In genomic region chr17:74757931-74758845, GRCh38 we compare ENCODE assay signal across 8 cellular contexts. TPM values are rescaled to one million over a fixed set of nuclear protein-coding genes. Genes with fewer than 3 reads are reported as not detected.
DNase-seq lines count a peak whose midpoint lies in the region; ATAC-seq and TF ChIP-seq lines count a peak whose summit lies in the region.

No MANE protein-coding gene starts in this region.

- peak overlapping the region; percentile 31 to 83 (median 75) for H3K27ac ChIP-seq in adrenal gland
- peak overlapping the region; percentile 53 to 91 (median 82) for H3K27ac ChIP-seq in tibial nerve

- CTCF ChIA-PET in activated CD8-positive, alpha-beta memory T cell treated with anti-CD3 and anti-CD28 coated beads, Interleukin-2, amount 10 ng/mL, durations not matched to agents 7 days and 5 days (lab: Charles Lee), result interaction anchor here (1.0 to 15.6 kb wide), 9 partner anchors 8 to 105 kb away, joined by 3 to 206 read pairs (median 26); partner anchors contain the start of genes NAT9 and RAB37

- WGBS in adrenal gland, 4 donors, result 60 to 72% (median 63%) methylated on average over 17 to 26 of the region's 26 CpGs
- 11 to 34% methylated on average over 21 to 24 of the region's 26 CpGs for WGBS in tibial nerve, 2 donors

- TF ChIP-seq CTCF in adrenal gland (IDR thresholded peaks at IDR 0.05), result no peak
- TF ChIP-seq CTCF in tibial nerve (IDR thresholded peaks at IDR 0.05), result no peak

- H3K36me3 ChIP-seq in adrenal gland (replicated peaks in 1 of 2) (no peaks in the 10 kb centered on the region), tibial nerve (no peaks in the 10 kb centered on the region)

- H3K36me3 Mint-ChIP-seq in activated CD8-positive, alpha-beta memory T cell treated with anti-CD3 and anti-CD28 coated beads, Interleukin-2, amount 10 ng/mL, durations not matched to agents 7 days and 5 days, result peaks cover 25% of the 10 kb centered on the region

- H3K4me3 Mint-ChIP-seq in activated CD8-positive, alpha-beta memory T cell treated with anti-CD3 and anti-CD28 coated beads, Interleukin-2, amount 10 ng/mL, durations not matched to agents 7 days and 5 days, result peak overlapping the region; percentile 67

- H3K27me3 Mint-ChIP-seq in activated CD8-positive, alpha-beta memory T cell treated with anti-CD3 and anti-CD28 coated beads, Interleukin-2, amount 10 ng/mL, durations not matched to agents 7 days and 5 days, result no peaks in the 10 kb centered on the region

- H3K27ac Mint-ChIP-seq in activated CD8-positive, alpha-beta memory T cell treated with anti-CD3 and anti-CD28 coated beads, Interleukin-2, amount 10 ng/mL, durations not matched to agents 7 days and 5 days, result peak overlapping the region; percentile 88

- intact Hi-C loops in adrenal gland (cut with DNase I), result no loop called here

- peaks cover 48 to 62% of the 10 kb centered on the region in 2 donors for H3K4me1 ChIP-seq in adrenal gland (replicated peaks in 1 of 2)
- H3K4me1 ChIP-seq in tibial nerve, result peaks cover 5 to 98% (median 74%) of the 10 kb centered on the region in 4 donors

- H3K4me3 ChIP-seq in adrenal gland (no peak overlapping the region), tibial nerve (peak overlapping the region in 2 of 4 donors; percentile 7 to 21)

- TF ChIP-seq POLR2A in adrenal gland (IDR thresholded peaks at IDR 0.05) (no peak), tibial nerve (IDR thresholded peaks at IDR 0.05) (no peak)

- no peaks in the 10 kb centered on the region for H3K27me3 ChIP-seq in adrenal gland
- H3K27me3 ChIP-seq in tibial nerve, result no peaks in the 10 kb centered on the region

- no peak for TF ChIP-seq EP300 in tibial nerve (IDR thresholded peaks at IDR 0.05)

- H3K9me3 Mint-ChIP-seq in activated CD8-positive, alpha-beta memory T cell treated with anti-CD3 and anti-CD28 coated beads, Interleukin-2, amount 10 ng/mL, durations not matched to agents 7 days and 5 days (ENCODE audit: low read depth), result no peaks in the 10 kb centered on the region

- no peaks in the 10 kb centered on the region for H3K9me3 ChIP-seq in adrenal gland (replicated peaks in 1 of 3)
- H3K9me3 ChIP-seq in tibial nerve, result no peaks in the 10 kb centered on the region

- DNase-seq in activated CD8-positive, alpha-beta memory T cell treated with anti-CD3 and anti-CD28 coated beads, Interleukin-2, amount 10 ng/mL, durations not matched to agents 7 days and 5 days, result no peak
- no peak for DNase-seq in activated CD8-positive, alpha-beta memory T cell treated with anti-CD3 and anti-CD28 coated beads, Interleukin-2, amount 50 U/mL, for 48 hours
- DNase-seq in adrenal gland, result peak in 2 of 7 donors; percentile 70 to 77
- DNase-seq in left lobe of liver (ENCODE audit: low spot score), result no peak
- DNase-seq in tibial nerve (ENCODE audit: low spot score in 2 of 2), result peak in 1 of 2 donors; percentile 48
- no peak for DNase-seq in NCI-H226
- no peak for DNase-seq in inferior parietal cortex (ENCODE audit: extremely low spot score)

- no peak for ATAC-seq in activated CD8-positive, alpha-beta memory T cell treated with anti-CD3 and anti-CD28 coated beads, Interleukin-2, amount 10 ng/mL, durations not matched to agents 7 days and 5 days
- ATAC-seq in left lobe of liver (peak; percentile 56), GM19397 (IDR thresholded peaks at IDR 0.05; ENCODE audit: unreplicated experiment) (no peak)

- peaks cover 79% of the 10 kb centered on the region for H3K4me1 Mint-ChIP-seq in activated CD8-positive, alpha-beta memory T cell treated with anti-CD3 and anti-CD28 coated beads, Interleukin-2, amount 10 ng/mL, durations not matched to agents 7 days and 5 days

RNA-seq across cellular contexts. Expression of gene NHERF1, which starts 9.8 kb away (rescaled TPM):
- total RNA-seq in activated CD8-positive, alpha-beta memory T cell treated with anti-CD3 and anti-CD28 coated beads, Interleukin-2, amount 10 ng/mL, durations not matched to agents 7 days and 5 days, result 100 to 1,000 TPM; 284 to 377 TPM
- total RNA-seq in adrenal gland (100 to 1,000 TPM; 146 to 277 (median 226) TPM), left lobe of liver (156 TPM), tibial nerve (10 to 100 TPM; 42.2 to 55.2 (median 53.0) TPM)
- polyA plus RNA-seq in adrenal gland, result 100 to 1,000 TPM in 1 of 3 donors, 10 to 100 TPM in 2; 45.9 to 277 (median 57.8) TPM

RNA-seq across cellular contexts. Expression of gene NAT9, which starts 18.0 kb away (rescaled TPM):
- total RNA-seq in activated CD8-positive, alpha-beta memory T cell treated with anti-CD3 and anti-CD28 coated beads, Interleukin-2, amount 10 ng/mL, durations not matched to agents 7 days and 5 days, result 10 to 100 TPM; 34.1 to 34.5 TPM
- 100 to 1,000 TPM in 1 of 8 donors, 10 to 100 TPM in 7; 23.1 to 149 (median 62.4) TPM for total RNA-seq in adrenal gland
- polyA plus RNA-seq in adrenal gland, result 100 to 1,000 TPM in 2 of 3 donors, 10 to 100 TPM in 1; 91.6 to 112 (median 104) TPM
- 21.5 TPM for total RNA-seq in left lobe of liver
- total RNA-seq in tibial nerve, result 10 to 100 TPM; 27.5 to 78.6 (median 43.2) TPM

RNA-seq across cellular contexts. Expression of gene RAB37, which starts 21.1 kb away (rescaled TPM):
- 10 to 100 TPM; 36.7 to 51.7 TPM for total RNA-seq in activated CD8-positive, alpha-beta memory T cell treated with anti-CD3 and anti-CD28 coated beads, Interleukin-2, amount 10 ng/mL, durations not matched to agents 7 days and 5 days
- total RNA-seq in adrenal gland (1 to 10 TPM; 2.1 to 6.6 (median 3.6) TPM), left lobe of liver (14.0 TPM), tibial nerve (1 to 10 TPM in 3 of 4 donors, under 1 TPM in 1; 0.87 to 4.4 (median 2.3) TPM)
- 1 to 10 TPM in 2 of 3 donors, under 1 TPM in 1; 0.57 to 2.3 (median 2.0) TPM for polyA plus RNA-seq in adrenal gland

RNA-seq across cellular contexts. Expression of gene CD300LF, which starts 45.5 kb away (rescaled TPM):
- not detected for total RNA-seq in activated CD8-positive, alpha-beta memory T cell treated with anti-CD3 and anti-CD28 coated beads, Interleukin-2, amount 10 ng/mL, durations not matched to agents 7 days and 5 days
- total RNA-seq in adrenal gland, result 1 to 10 TPM in 6 of 8 donors, under 1 TPM in 1, not detected in 1; 0.88 to 6.3 (median 1.5) TPM
- polyA plus RNA-seq in adrenal gland, result 1 to 10 TPM in 2 of 3 donors, under 1 TPM in 1; 0.68 to 6.3 (median 1.0) TPM
- not detected for total RNA-seq in left lobe of liver
- 1 to 10 TPM in 1 of 4 donors, not detected in 3; 2.1 TPM for total RNA-seq in tibial nerve
